In the genomic region with DNA sequence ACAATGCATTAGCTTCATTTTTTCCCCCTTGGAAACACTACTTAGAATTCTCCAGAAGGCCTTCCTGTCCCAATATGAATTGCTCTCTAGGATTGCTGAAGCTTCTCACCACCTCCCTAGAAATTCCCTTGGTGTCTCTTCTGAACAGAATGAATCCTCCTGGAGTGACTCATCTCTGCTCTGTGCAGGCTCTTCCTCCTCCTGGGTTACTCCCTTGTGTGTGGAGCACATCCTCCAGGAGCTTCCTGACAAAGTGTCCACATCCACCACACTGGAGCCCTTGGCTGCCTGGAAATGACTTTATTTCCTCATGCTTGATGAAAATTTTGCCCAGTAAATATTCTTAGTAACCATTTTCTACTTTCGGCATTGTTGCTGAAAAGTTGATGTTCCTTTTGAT, we compare ENCODE assay signal across 11 cellular contexts. TPM values are rescaled to one million over a fixed set of nuclear protein-coding genes. Genes with fewer than 3 reads are reported as not detected.
DNase-seq lines count a peak whose midpoint lies in the region; ATAC-seq and TF ChIP-seq lines count a peak whose summit lies in the region.
"Had no signal": no experiment of that assay in that cellular context is flagged by ENCODE, and none has a peak within 500 bp of the region (broad histone marks: within the 10 kb centered on the region; RNA-seq: fewer than 3 reads in every experiment).

No MANE protein-coding gene starts in this region.

- TF ChIP-seq CTCF in gastrocnemius medialis (IDR thresholded peaks at IDR 0.05 in 4 of 5, conservative IDR thresholded peaks at IDR 0.05 in 1 of 5) (no peak), vagina (IDR thresholded peaks at IDR 0.05) (no peak)

- 0 out of 2 replicates have a peak, but pooled peaks cover 3% of the 10 kb centered on the region for H3K9me3 ChIP-seq in SK-N-MC (ENCODE audit: low read depth, low read length)
- no peaks in the 10 kb centered on the region for H3K9me3 ChIP-seq in gastrocnemius medialis
- H3K9me3 ChIP-seq in vagina: no peaks in the 10 kb centered on the region
- H3K9me3 ChIP-seq: esophagus squamous epithelium had no signal

- H3K4me3 ChIP-seq in SK-N-MC: no peak overlapping the region
- no peak overlapping the region for H3K4me3 ChIP-seq in gastrocnemius medialis
- H3K4me3 ChIP-seq in vagina: no peak overlapping the region
- H3K4me3 ChIP-seq: esophagus squamous epithelium had no signal

- in situ Hi-C loops in gastrocnemius medialis (cut with MboI; ENCODE audit: low sequenced_read_pairs in 4 of 4): loop anchor here in 3 of 4 donors (25.0 kb wide), 3 partner anchors 96 to 1396 kb away; no protein-coding TSS in a partner anchor

- ATAC-seq in gastrocnemius medialis: peak; percentile 52 to 64
- ATAC-seq in GM18907 (IDR thresholded peaks at IDR 0.05; ENCODE audit: unreplicated experiment): no peak
- no peak for ATAC-seq in GM18858 (IDR thresholded peaks at IDR 0.05; ENCODE audit: unreplicated experiment)
- ATAC-seq: naive thymus-derived CD4-positive, alpha-beta T cell had no signal

- no peaks in the 10 kb centered on the region for H3K27me3 ChIP-seq in gastrocnemius medialis
- H3K27me3 ChIP-seq in vagina: no peaks in the 10 kb centered on the region
- H3K27me3 ChIP-seq: esophagus squamous epithelium had no signal

- intact Hi-C loops in gastrocnemius medialis (cut with DNase I; ENCODE audit: low total_unique reads): no loop called here
- intact Hi-C loops in vagina (cut with DNase I): no loop called here

- H3K9ac ChIP-seq in SK-N-MC (ENCODE audit: insufficient read length): no peak overlapping the region

- H3K4me1 ChIP-seq in gastrocnemius medialis: peaks cover 0 to 6% of the 10 kb centered on the region in 2 donors
- no peaks in the 10 kb centered on the region for H3K4me1 ChIP-seq in vagina

- TF ChIP-seq POLR2A in gastrocnemius medialis (IDR thresholded peaks at IDR 0.05) (no peak), vagina (IDR thresholded peaks at IDR 0.05) (no peak)

- DNase-seq in ELR (ENCODE audit: low read depth): peak; percentile 94
- DNase-seq in SK-N-MC (ENCODE audit: low read depth, low spot score): no peak
- peak; percentile 54 for DNase-seq in glomerular endothelial cell (ENCODE audit: extremely low read depth, low read depth, low spot score)
- DNase-seq in gastrocnemius medialis: no peak
- DNase-seq in C1 segment of cervical spinal cord (lab: John Stamatoyannopoulos, UW): no peak
- no peak for DNase-seq in vagina (ENCODE audit: extremely low spot score in 2 of 2)
- DNase-seq: activated CD4-positive, alpha-beta T cell treated with anti-CD3 and anti-CD28 coated beads for 4 hours; esophagus squamous epithelium; naive thymus-derived CD4-positive, alpha-beta T cell had no signal

- peaks cover 29% of the 10 kb centered on the region for H3K36me3 ChIP-seq in SK-N-MC (ENCODE audit: insufficient read depth, low read length)
- H3K36me3 ChIP-seq in gastrocnemius medialis: no peaks in the 10 kb centered on the region
- H3K36me3 ChIP-seq in vagina: peaks cover 0 to 12% of the 10 kb centered on the region in 2 donors

- H3K27ac ChIP-seq in SK-N-MC (peak overlapping the region; percentile 63), gastrocnemius medialis (peak overlapping the region in 1 of 4 donors; percentile 24), vagina (no peak overlapping the region)
- H3K27ac ChIP-seq: esophagus squamous epithelium had no signal

RNA-seq across cellular contexts. Expression of a gene that starts 54.4 kb away (rescaled TPM):
- total RNA-seq in glomerular endothelial cell: 16.4 and 22.8 TPM in 2 replicates
- total RNA-seq in gastrocnemius medialis: 10 to 100 TPM in 2 of 4 donors, 1 to 10 TPM in 2; 5.2 to 33.5 (median 12.5) TPM
- 18.2 TPM for total RNA-seq in vagina

Comparison
In these comparisons a context has a peak if more than half of its experiments do, and no peak if none do; other contexts are left out.
1. DNase-seq: peak in ELR (single experiment) and glomerular endothelial cell (single experiment); none in SK-N-MC (single experiment), gastrocnemius medialis (0 of 2), C1 segment of cervical spinal cord (0 of 14) and vagina (0 of 2).
2. ATAC-seq: peak in gastrocnemius medialis (2 of 2); none in GM18907 (single experiment) and GM18858 (single experiment).